ENCODE assay signal across 11 cellular contexts in genomic region chr7:22730921-22731654, GRCh38. TPM values are rescaled to one million over a fixed set of nuclear protein-coding genes. Genes with fewer than 3 reads are reported as not detected.
DNase-seq lines count a peak whose midpoint lies in the region; ATAC-seq and TF ChIP-seq lines count a peak whose summit lies in the region.
"Had no signal": no experiment of that assay in that cellular context is flagged by ENCODE, and none has a peak within 500 bp of the region (broad histone marks: within the 10 kb centered on the region; RNA-seq: fewer than 3 reads in every experiment).

No MANE protein-coding gene starts in this region.

- H2BK15ac ChIP-seq in IMR-90 (ENCODE audit: low read depth, low read length) = peak overlapping the region; percentile 79; the same call in 1 of the 3 replicates

- H3K4ac ChIP-seq in IMR-90 (ENCODE audit: low read depth, low read length) = peak overlapping the region; percentile 58

- H3K4me3 ChIP-seq in BE2C (ENCODE audit: low read depth, low read length) (peak overlapping the region; percentile 26; the same call in 1 of the 2 replicates), IMR-90 (ENCODE audit: insufficient read depth, low read depth, low read length) (no peak overlapping the region)
- H3K4me3 ChIP-seq: stomach had no signal

- no peak overlapping the region for H3K56ac ChIP-seq in IMR-90 (ENCODE audit: extremely low read depth, insufficient read depth, low read length)

- CTCF ChIA-PET in IMR-90 (lab: Yijun Ruan, JAX) = interaction anchor here (1.5 to 2.4 kb wide), 2 partner anchors 52 to 145 kb away, joined by 3 to 10 read pairs; no protein-coding TSS in a partner anchor
- CTCF ChIA-PET in activated CD8-positive, alpha-beta T cell treated with anti-CD3 and anti-CD28 coated beads, Interleukin-2, amount 10 ng/mL, durations not matched to agents 7 days and 5 days (lab: Charles Lee) = interaction anchor here (0.9 to 14.8 kb wide), 3 partner anchors 52 to 176 kb away, joined by 3 to 457 read pairs (median 3); no protein-coding TSS in a partner anchor

- H3K9ac ChIP-seq in IMR-90 (ENCODE audit: low read depth, low read length) = no peak overlapping the region

- H3K9me3 Mint-ChIP-seq in activated CD8-positive, alpha-beta T cell treated with anti-CD3 and anti-CD28 coated beads, Interleukin-2, amount 10 ng/mL, durations not matched to agents 7 days and 5 days (ENCODE audit: insufficient read depth) = no peaks in the 10 kb centered on the region

- H3K4me2 ChIP-seq in IMR-90 (ENCODE audit: low read depth, low read length) = peak overlapping the region; percentile 32

- peak overlapping the region; percentile 58 for H2AFZ ChIP-seq in IMR-90 (replicated peaks; ENCODE audit: low read length, poor library complexity)

- H2BK5ac ChIP-seq in IMR-90 (ENCODE audit: low read depth, low read length, poor library complexity, severe bottlenecking) = peak overlapping the region; percentile 69

- peaks cover 41% of the 10 kb centered on the region for H3K4me1 Mint-ChIP-seq in activated CD8-positive, alpha-beta T cell treated with anti-CD3 and anti-CD28 coated beads, Interleukin-2, amount 10 ng/mL, durations not matched to agents 7 days and 5 days (ENCODE audit: low read depth)

- H3K36me3 ChIP-seq in BE2C = no peaks in the 10 kb centered on the region
- H3K36me3 ChIP-seq in IMR-90 (ENCODE audit: control insufficient read depth, insufficient read depth, low read length) = peaks cover 18% of the 10 kb centered on the region
- H3K36me3 ChIP-seq: stomach had no signal

- in situ Hi-C loops in IMR-90 (cut with MboI; ENCODE audit: low sequenced_read_pairs) = loop anchor here (10.0 kb wide), 1 partner anchor 324 kb away; no protein-coding TSS in a partner anchor

- H3K36me3 Mint-ChIP-seq in activated CD8-positive, alpha-beta T cell treated with anti-CD3 and anti-CD28 coated beads, Interleukin-2, amount 10 ng/mL, durations not matched to agents 7 days and 5 days (ENCODE audit: low read depth) = no peaks in the 10 kb centered on the region

- H4K91ac ChIP-seq in IMR-90 (ENCODE audit: insufficient read depth, low read depth, low read length) = peak overlapping the region; percentile 5; the same call in 1 of the 2 replicates

- no peaks in the 10 kb centered on the region for H4K20me1 ChIP-seq in IMR-90 (ENCODE audit: insufficient read depth, low read length)

- peaks cover 13% of the 10 kb centered on the region for H3K9me1 ChIP-seq in IMR-90 (ENCODE audit: insufficient read depth, low read length)

- H3K14ac ChIP-seq in IMR-90 (replicated peaks; ENCODE audit: low read depth, low read length) = peak overlapping the region; percentile 54

- dilution Hi-C loops in IMR-90 (cut with HindIII; ENCODE audit: low sequenced_read_pairs, unreplicated experiment) = no loop called here

- H3K27me3 Mint-ChIP-seq in activated CD8-positive, alpha-beta T cell treated with anti-CD3 and anti-CD28 coated beads, Interleukin-2, amount 10 ng/mL, durations not matched to agents 7 days and 5 days (ENCODE audit: low read depth) = peaks cover 45% of the 10 kb centered on the region

- no peak overlapping the region; the same call in 1 of the 2 replicates for H4K5ac ChIP-seq in IMR-90 (ENCODE audit: low read depth, low read length)

- peak overlapping the region; percentile 8; the same call in 1 of the 2 replicates for H3K23ac ChIP-seq in IMR-90 (ENCODE audit: low read depth, low read length)

- H2AK5ac ChIP-seq in IMR-90 (ENCODE audit: low read depth, low read length) = peak overlapping the region; percentile 80

- H3K79me1 ChIP-seq in IMR-90 (ENCODE audit: low read depth in 1 of 2, low read length in 2 of 2) = peaks cover 8 to 42% of the 10 kb centered on the region in 2 experiments

- POLR2A ChIA-PET in IMR-90 (lab: Charles Lee; ENCODE audit: unreplicated experiment) = no interaction called here
- POLR2A ChIA-PET in activated CD8-positive, alpha-beta T cell treated with anti-CD3 and anti-CD28 coated beads, Interleukin-2, amount 10 ng/mL, durations not matched to agents 7 days and 5 days (lab: Charles Lee) = no interaction called here

- BruUV-seq in IMR-90 (replicated peaks; lab: Mats Ljungman, UMichigan) = no TSS peak

- intact Hi-C loops in IMR-90 (cut with micrococcal nuclease) = no loop called here

- H3K4me1 ChIP-seq in BE2C (no peaks in the 10 kb centered on the region), IMR-90 (ENCODE audit: control insufficient read depth, insufficient read depth, low read length) (peaks cover 10% of the 10 kb centered on the region)

- H3K18ac ChIP-seq in IMR-90 (ENCODE audit: low read depth, low read length) = no peak overlapping the region

- H3K9me3 ChIP-seq in BE2C (no peaks in the 10 kb centered on the region), IMR-90 (ENCODE audit: control insufficient read depth, insufficient read depth, low read length) (no peaks in the 10 kb centered on the region)

- H3K4me3 Mint-ChIP-seq in activated CD8-positive, alpha-beta T cell treated with anti-CD3 and anti-CD28 coated beads, Interleukin-2, amount 10 ng/mL, durations not matched to agents 7 days and 5 days = peak overlapping the region; percentile 23

- WGBS in IMR-90 (ENCODE audit: extremely low coverage in 2 of 2, insufficient read length in 1 of 2), 2 experiments = no CpG with 5 or more reads among the region's 5 CpGs

- peaks cover 16% of the 10 kb centered on the region for H3K27me3 ChIP-seq in BE2C
- H3K27me3 ChIP-seq in IMR-90 (ENCODE audit: control insufficient read depth, insufficient read depth, low read length) = no peaks in the 10 kb centered on the region

- TF ChIP-seq POLR2A in IMR-90 (IDR thresholded peaks at IDR 0.05; ENCODE audit: low read depth, low read length) = peak; percentile 86

- peak; percentile 30 for ATAC-seq in IMR-90 (ENCODE audit: low read depth)
- ATAC-seq in activated CD8-positive, alpha-beta T cell treated with anti-CD3 and anti-CD28 coated beads, Interleukin-2, amount 10 ng/mL, durations not matched to agents 7 days and 5 days = no peak

- peak overlapping the region; percentile 44; the same call in 1 of the 2 replicates for H2BK20ac ChIP-seq in IMR-90 (ENCODE audit: low read depth, low read length)

- no peak for TF ChIP-seq RAD21 in IMR-90 (IDR thresholded peaks at IDR 0.05; ENCODE audit: low read length)

- H3K27ac ChIP-seq in IMR-90 (ENCODE audit: insufficient read depth, low read length) = peak overlapping the region; percentile 46; the same call in 1 of the 2 replicates
- H3K27ac ChIP-seq: stomach, VCaP had no signal

- DNase-seq in BE2C = no peak
- DNase-seq in IMR-90 = peak; percentile 76
- no peak for DNase-seq in activated CD8-positive, alpha-beta T cell treated with anti-CD3 and anti-CD28 coated beads, Interleukin-2, amount 10 ng/mL, durations not matched to agents 7 days and 5 days
- DNase-seq in hepatic stellate cell (ENCODE audit: low spot score) = peak; percentile 47
- no peak for DNase-seq in GM19240 (ENCODE audit: insufficient read length, low spot score)
- DNase-seq in iPS-NIHi7 (ENCODE audit: extremely low spot score) = no peak
- no peak for DNase-seq in hippocampal formation (lab: John Stamatoyannopoulos, UW)
- DNase-seq in pons (ENCODE audit: low spot score) = no peak
- DNase-seq: caudate nucleus, stomach had no signal

- no peak overlapping the region for H3K27ac Mint-ChIP-seq in activated CD8-positive, alpha-beta T cell treated with anti-CD3 and anti-CD28 coated beads, Interleukin-2, amount 10 ng/mL, durations not matched to agents 7 days and 5 days

- peak overlapping the region; percentile 65 for H2BK120ac ChIP-seq in IMR-90 (ENCODE audit: low read depth, low read length)

- H4K8ac ChIP-seq in IMR-90 (ENCODE audit: low read depth in 2 of 2, low read length in 2 of 2) = peak overlapping the region in 1 of 2 experiments; percentile 57; a peak in 2 of 4 replicates

- H2AK9ac ChIP-seq in IMR-90 (replicated peaks; ENCODE audit: low read depth, low read length, poor library complexity) = peak overlapping the region; percentile 44

- TF ChIP-seq CTCF in BE2C (IDR thresholded peaks at IDR 0.05; ENCODE audit: low read depth, low read length) = no peak
- TF ChIP-seq CTCF in IMR-90 (conservative IDR thresholded peaks at IDR 0.05; ENCODE audit: low read depth, low read length) = no peak

TF ChIP-seq in IMR-90, 13 proteins besides CTCF, POLR2A, EP300 and RAD21 (continues in another document):
- TF ChIP-seq MAFK (IDR thresholded peaks at IDR 0.05; ENCODE audit: low read depth, low read length) (no peak), CHD1 (IDR thresholded peaks at IDR 0.05; ENCODE audit: low read depth, low read length) (no peak), USF2 (IDR thresholded peaks at IDR 0.05; ENCODE audit: low read depth, low read length) (no peak), FOS (IDR thresholded peaks at IDR 0.05; ENCODE audit: low read depth, low read length) (0 out of 2 replicates have a peak, but pooled peaks have one; percentile 7), BHLHE40 (IDR thresholded peaks at IDR 0.05; ENCODE audit: low read depth, low read length) (no peak), CEBPB (IDR thresholded peaks at IDR 0.05; ENCODE audit: low read depth, low read length) (peak; percentile 61; the same call in 1 of the 2 replicates), ELK1 (IDR thresholded peaks at IDR 0.05; ENCODE audit: borderline replicate concordance, low read depth, low read length) (no peak), MXI1 (IDR thresholded peaks at IDR 0.05; ENCODE audit: borderline replicate concordance, low read depth, low read length) (no peak)

RNA-seq across cellular contexts. Expression of gene IL6, which starts 4.1 kb away (rescaled TPM):
- polyA plus RNA-seq in BE2C (2012; ENCODE audit: insufficient read depth, insufficient read length, low read depth) = not detected
- total RNA-seq in IMR-90 (2012; rRNA removed) = 15.2 and 18.3 TPM in 2 replicates
- 45.2 and 50.8 TPM in 2 replicates for polyA plus RNA-seq in IMR-90 (2012; rRNA removed)
- 52.3 and 73.8 TPM in 2 replicates for polyA plus RNA-seq in IMR-90 (2012; cell fraction: cytosol; rRNA removed)
- 136 and 310 TPM in 2 replicates for polyA plus RNA-seq in IMR-90 (2012; cell fraction: nucleus; rRNA removed; ENCODE audit: low replicate concordance)
- under 1 TPM in 1 of 2 experiments, not detected in 1; 0.65 TPM for total RNA-seq in activated CD8-positive, alpha-beta T cell treated with anti-CD3 and anti-CD28 coated beads, Interleukin-2, amount 10 ng/mL, durations not matched to agents 7 days and 5 days
- total RNA-seq: stomach had no signal

Comparison
In these comparisons a context has a peak if more than half of its experiments do, and no peak if none do; other contexts are left out.
1. DNase-seq: peak in IMR-90 (single experiment) and hepatic stellate cell (single experiment); none in BE2C (single experiment), activated CD8-positive, alpha-beta T cell treated with anti-CD3 and anti-CD28 coated beads, Interleukin-2, amount 10 ng/mL, durations not matched to agents 7 days and 5 days (single experiment), GM19240 (single experiment), iPS-NIHi7 (single experiment), hippocampal formation (0 of 2) and pons (single experiment).